1 cellular context compared by ENCODE assay signal in genomic region chr12:101634724-101635123, GRCh38.
TF ChIP-seq lines count a peak whose summit lies in the region.

No MANE protein-coding gene starts in this region.

TF ChIP-seq in GM12878, 131 proteins besides CTCF, POLR2A, EP300 and RAD21 (continued from another document and continues in another):
- peak; percentile 99 for TF ChIP-seq RUNX3 (IDR thresholded peaks at IDR 0.05; ENCODE audit: low read length)
- TF ChIP-seq ZNF24 (IDR thresholded peaks at IDR 0.05), result 0 out of 2 replicates have a peak, but pooled peaks have one; percentile 10
- TF ChIP-seq EGR1 (IDR thresholded peaks at IDR 0.05; ENCODE audit: borderline replicate concordance in 1 of 2, low read depth in 2 of 2, low read length in 2 of 2), result no peak
- peak; percentile 42; the same call in 1 of the 2 replicates for TF ChIP-seq ATF7 (IDR thresholded peaks at IDR 0.05; ENCODE audit: low read depth)
- no peak; the same call in 1 of the 2 replicates for TF ChIP-seq USF2 (IDR thresholded peaks at IDR 0.05; ENCODE audit: borderline replicate concordance, low read depth, low read length)
- no peak for TF ChIP-seq MYC (IDR thresholded peaks at IDR 0.05; ENCODE audit: insufficient read depth, insufficient read length, insufficient replicate concordance, low read length, severe bottlenecking)
- no peak for TF ChIP-seq SREBF2 (IDR thresholded peaks at IDR 0.05; ENCODE audit: low read length)
- TF ChIP-seq RAD51 (IDR thresholded peaks at IDR 0.05), result 0 out of 2 replicates have a peak, but pooled peaks have one; percentile 26
- peak; percentile 21; the same call in 1 of the 2 replicates for TF ChIP-seq NBN (IDR thresholded peaks at IDR 0.05)
- TF ChIP-seq PBX3 (IDR thresholded peaks at IDR 0.05; ENCODE audit: insufficient replicate concordance, low read depth, low read length), result peak; percentile 18
- TF ChIP-seq ESRRA (IDR thresholded peaks at IDR 0.05; ENCODE audit: low read length), result no peak
- TF ChIP-seq YBX1 (IDR thresholded peaks at IDR 0.05), result no peak
- no peak for TF ChIP-seq CBX5 (IDR thresholded peaks at IDR 0.05; ENCODE audit: low read depth)
- peak; percentile 56 for TF ChIP-seq EED (IDR thresholded peaks at IDR 0.05; ENCODE audit: low read depth)
- TF ChIP-seq EZH2 (IDR thresholded peaks at IDR 0.05; ENCODE audit: borderline replicate concordance, control insufficient read depth, low read depth, low read length), result no peak
- no peak for TF ChIP-seq ZNF622 (IDR thresholded peaks at IDR 0.05)
- no peak for TF ChIP-seq ZNF592 (IDR thresholded peaks at IDR 0.05)
- peak; percentile 72; the same call in 1 of the 2 replicates for TF ChIP-seq IRF4 (IDR thresholded peaks at IDR 0.05; ENCODE audit: low read depth, low read length)
- no peak for TF ChIP-seq IRF5 (IDR thresholded peaks at IDR 0.05; ENCODE audit: borderline replicate concordance)
- TF ChIP-seq NFXL1 (IDR thresholded peaks at IDR 0.05; ENCODE audit: borderline replicate concordance), result no peak
- TF ChIP-seq CBFB (IDR thresholded peaks at IDR 0.05; ENCODE audit: low read depth), result peak; percentile 90
- no peak for TF ChIP-seq SMARCA5 (IDR thresholded peaks at IDR 0.05)
- TF ChIP-seq NFIC (IDR thresholded peaks at IDR 0.05; ENCODE audit: low read depth, low read length), result peak; percentile 98
- no peak for TF ChIP-seq ZBTB33 (IDR thresholded peaks at IDR 0.05)
- TF ChIP-seq HDAC2 (IDR thresholded peaks at IDR 0.05), result no peak
- no peak for TF ChIP-seq NR2C1 (IDR thresholded peaks at IDR 0.05)
- TF ChIP-seq BCLAF1 (IDR thresholded peaks at IDR 0.05), result no peak
- TF ChIP-seq MTA3 (IDR thresholded peaks at IDR 0.05; ENCODE audit: borderline replicate concordance, low read length), result peak; percentile 93; the same call in 1 of the 2 replicates
- TF ChIP-seq BRCA1 (IDR thresholded peaks at IDR 0.05; ENCODE audit: low read depth, low read length), result no peak
- no peak for TF ChIP-seq PAX8 (IDR thresholded peaks at IDR 0.05)
- no peak for TF ChIP-seq ZNF687 (IDR thresholded peaks at IDR 0.05)
- peak; percentile 71; the same call in 1 of the 2 replicates for TF ChIP-seq MEF2A (IDR thresholded peaks at IDR 0.05; ENCODE audit: insufficient read depth, low read depth, low read length)
- TF ChIP-seq KLF5 (IDR thresholded peaks at IDR 0.05; ENCODE audit: partially characterized antibody), result no peak
- no peak for TF ChIP-seq WRNIP1 (IDR thresholded peaks at IDR 0.05; ENCODE audit: borderline replicate concordance, low read depth, low read length)
- TF ChIP-seq ATF2 (IDR thresholded peaks at IDR 0.05; ENCODE audit: low read length), result peak; percentile 93
- TF ChIP-seq ZNF217 (IDR thresholded peaks at IDR 0.05), result peak; percentile 96
- no peak for TF ChIP-seq SIX5 (IDR thresholded peaks at IDR 0.05; ENCODE audit: low read depth, low read length, severe bottlenecking)
- TF ChIP-seq ZBTB40 (IDR thresholded peaks at IDR 0.05; ENCODE audit: borderline replicate concordance), result no peak
